21 cellular contexts compared by ENCODE assay signal in the genomic region with DNA sequence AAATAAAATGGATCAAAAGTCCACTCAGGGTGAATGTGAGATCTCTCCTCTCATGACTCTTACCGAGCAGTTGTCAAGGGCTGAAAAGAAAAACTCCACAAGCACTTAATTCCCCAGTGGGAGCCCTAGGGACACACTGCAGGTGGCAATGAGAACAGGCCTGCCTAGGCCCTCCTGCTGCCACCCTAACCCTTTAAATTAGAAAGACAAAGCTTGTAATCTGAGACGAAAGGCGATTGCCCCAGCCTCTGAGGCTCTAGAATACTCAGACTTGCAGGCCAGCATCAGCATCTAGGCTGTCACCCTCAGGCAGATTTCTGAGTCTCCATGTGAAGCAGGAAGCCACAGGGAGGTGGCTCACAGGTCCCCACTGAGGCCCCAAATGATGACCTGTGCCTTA.
DNase-seq lines count a peak whose midpoint lies in the region; ATAC-seq and TF ChIP-seq lines count a peak whose summit lies in the region.
"Had no signal": no experiment of that assay in that cellular context is flagged by ENCODE, and none has a peak within 500 bp of the region (broad histone marks: within the 10 kb centered on the region; RNA-seq: fewer than 3 reads in every experiment).

No MANE protein-coding gene starts in this region.

- H3K18ac ChIP-seq in mesendoderm (ENCODE audit: low read length), result no peak overlapping the region

- no peaks in the 10 kb centered on the region for H3K79me1 ChIP-seq in mesendoderm (ENCODE audit: low read length)

- no peak overlapping the region for H3K4me2 ChIP-seq in mesendoderm (ENCODE audit: low read length)

- H4K5ac ChIP-seq in mesendoderm (ENCODE audit: low read length), result no peak overlapping the region

- H3K4me3 Mint-ChIP-seq in WTC11, result peak overlapping the region; percentile 6; the same call in 1 of the 2 replicates
- H3K4me3 Mint-ChIP-seq: activated CD4-positive, alpha-beta memory T cell treated with anti-CD3 and anti-CD28 coated beads, Interleukin-2, amount 10 ng/mL, durations not matched to agents 7 days and 5 days; IgD-negative memory B cell; natural killer cell treated with Interleukin-12 subunit alpha and Interleukin-12 subunit beta and Interleukin-15 and Interleukin-18, amount 100 ng/mL, for 72 hours; type B pancreatic cell had no signal

- peak overlapping the region; percentile 98 for H3K27ac Mint-ChIP-seq in WTC11
- H3K27ac Mint-ChIP-seq: activated CD4-positive, alpha-beta memory T cell treated with anti-CD3 and anti-CD28 coated beads, Interleukin-2, amount 10 ng/mL, durations not matched to agents 7 days and 5 days; IgD-negative memory B cell; natural killer cell treated with Interleukin-12 subunit alpha and Interleukin-12 subunit beta and Interleukin-15 and Interleukin-18, amount 100 ng/mL, for 72 hours; type B pancreatic cell had no signal

- no peak overlapping the region for H2BK15ac ChIP-seq in mesendoderm (replicated peaks; ENCODE audit: low read depth)

- peaks cover 13% of the 10 kb centered on the region for H3K9me3 Mint-ChIP-seq in WTC11
- H3K9me3 Mint-ChIP-seq: type B pancreatic cell had no signal

- H3K27me3 ChIP-seq in mesendoderm (ENCODE audit: insufficient read depth, low read length, poor library complexity) (no peaks in the 10 kb centered on the region), heart right ventricle (peaks cover 0 to 12% (median 5%) of the 10 kb centered on the region in 7 donors)

- H3K4me1 Mint-ChIP-seq in WTC11, result peaks cover 47% of the 10 kb centered on the region
- H3K4me1 Mint-ChIP-seq: activated CD4-positive, alpha-beta memory T cell treated with anti-CD3 and anti-CD28 coated beads, Interleukin-2, amount 10 ng/mL, durations not matched to agents 7 days and 5 days; IgD-negative memory B cell had no signal

- no peak overlapping the region for H2AK5ac ChIP-seq in mesendoderm (ENCODE audit: low read length)

- POLR2A ChIA-PET in WTC11 (lab: Charles Lee), result no interaction called here

- no peaks in the 10 kb centered on the region for H3K79me2 ChIP-seq in mesendoderm (ENCODE audit: control insufficient read depth, insufficient read depth, low read length)

- H4K8ac ChIP-seq in mesendoderm (ENCODE audit: low read depth, low read length), result no peak overlapping the region

- H3K4me1 ChIP-seq in mesendoderm (ENCODE audit: control insufficient read depth, low read depth, low read length) (peaks cover 8% of the 10 kb centered on the region), heart right ventricle (peaks cover 0 to 4% (median 0%) of the 10 kb centered on the region in 9 donors)
- H3K4me1 ChIP-seq: adrenal gland had no signal

- TF ChIP-seq CTCF in WTC11 (IDR thresholded peaks at IDR 0.05) (no peak), heart right ventricle (IDR thresholded peaks at IDR 0.05) (no peak)

- peaks cover 14% of the 10 kb centered on the region for H3K27me3 Mint-ChIP-seq in WTC11 (ENCODE audit: low read depth)
- H3K27me3 Mint-ChIP-seq: activated CD4-positive, alpha-beta memory T cell treated with anti-CD3 and anti-CD28 coated beads, Interleukin-2, amount 10 ng/mL, durations not matched to agents 7 days and 5 days had no signal

- no peak overlapping the region for H3K23ac ChIP-seq in mesendoderm (ENCODE audit: low read length)

- intact Hi-C loops in heart right ventricle (cut with DNase I), result no loop called here

- H3K9me3 ChIP-seq in heart right ventricle, result no peaks in the 10 kb centered on the region
- H3K9me3 ChIP-seq: adrenal gland had no signal

- DNase-seq in NCI-H1417 (lab: John Stamatoyannopoulos, UW), result peak; percentile 56 to 90 (median 82)
- DNase-seq in NCI-H1417 treated with DMSO at 0.1 percent for 48 hours (lab: John Stamatoyannopoulos, UW), result no peak
- peak; percentile 66 to 82 for DNase-seq in NCI-H187 (lab: John Stamatoyannopoulos, UW)
- DNase-seq in WTC11 (ENCODE audit: low spot score), result peak; percentile 69
- DNase-seq in mesendoderm, result peak; percentile 96
- DNase-seq in heart right ventricle, result no peak
- DNase-seq in nucleus accumbens (lab: John Stamatoyannopoulos, UW), result no peak
- DNase-seq: 8988T; activated CD4-positive, alpha-beta memory T cell treated with anti-CD3 and anti-CD28 coated beads, Interleukin-2, amount 10 ng/mL, durations not matched to agents 7 days and 5 days; NK-92 treated with Interleukin-12 subunit alpha and Interleukin-12 subunit beta, amount 100 ng/mL, for 24 hours; stimulated activated CD4-positive, alpha-beta T cell treated with anti-CD3 and anti-CD28 coated beads, Interleukin-12 subunit alpha, Interleukin-12 subunit beta, amount 100 ng/mL, for 4 hours; stimulated activated naive CD4-positive, alpha-beta T cell; SW 1271 had no signal

- no peak overlapping the region for H2BK120ac ChIP-seq in mesendoderm (ENCODE audit: low read depth, low read length)

- H3K4ac ChIP-seq in mesendoderm (ENCODE audit: low read depth, low read length), result no peak overlapping the region

- no CpG with 5 or more reads among the region's 3 CpGs for whole genome bisulfite sequencing in mesendoderm (ENCODE audit: extremely low coverage, insufficient coverage, low lambda C conversion rate)
- 60 to 66% methylated on average over 3 of the region's 3 CpGs for WGBS in heart right ventricle, 2 donors

- peak overlapping the region; percentile 91 for H3K27ac ChIP-seq in mesendoderm (ENCODE audit: low read depth, low read length)
- no peak overlapping the region for H3K27ac ChIP-seq in heart right ventricle
- H3K27ac ChIP-seq: adrenal gland, C4-2B, RWPE1 had no signal

- ATAC-seq in WTC11 (peak; percentile 93), heart right ventricle (no peak), GM18909 (IDR thresholded peaks at IDR 0.05; ENCODE audit: poor library complexity, unreplicated experiment) (no peak)
- ATAC-seq: natural killer cell treated with Interleukin-12 subunit alpha and Interleukin-12 subunit beta and Interleukin-15 and Interleukin-18, amount 100 ng/mL, for 72 hours had no signal

- H3K56ac ChIP-seq in mesendoderm (ENCODE audit: low read length), result no peak overlapping the region

- CTCF ChIA-PET in WTC11 (lab: Charles Lee), result interaction anchor here (1.7 kb wide), 1 partner anchor 22 kb away, joined by 9 read pairs; no protein-coding TSS in a partner anchor

- H3K36me3 ChIP-seq in mesendoderm (ENCODE audit: control insufficient read depth, insufficient read depth, low read length) (no peaks in the 10 kb centered on the region), heart right ventricle (no peaks in the 10 kb centered on the region)
- H3K36me3 ChIP-seq: adrenal gland had no signal

- no peak overlapping the region for H3K9ac ChIP-seq in mesendoderm (ENCODE audit: low read length)

- H3K4me3 ChIP-seq in mesendoderm (ENCODE audit: low read length) (no peak overlapping the region), heart right ventricle (no peak overlapping the region)
- H3K4me3 ChIP-seq: adrenal gland, lung had no signal

- H3K36me3 Mint-ChIP-seq in WTC11, result no peaks in the 10 kb centered on the region
- H3K36me3 Mint-ChIP-seq: IgD-negative memory B cell; natural killer cell treated with Interleukin-12 subunit alpha and Interleukin-12 subunit beta and Interleukin-15 and Interleukin-18, amount 100 ng/mL, for 72 hours; type B pancreatic cell had no signal

- H2BK5ac ChIP-seq in mesendoderm (ENCODE audit: low read length), result peak overlapping the region; percentile 57

TF ChIP-seq in WTC11, 78 proteins besides CTCF, POLR2A, EP300 and RAD21 (continues in another document):
- no peak for TF ChIP-seq ZNF396 (CRISPR knock-in tag; IDR thresholded peaks at IDR 0.05; ENCODE audit: borderline replicate concordance)
- TF ChIP-seq MAX (CRISPR knock-in tag; IDR thresholded peaks at IDR 0.05), result 0 out of 2 replicates have a peak, but pooled peaks have one; percentile 22
- TF ChIP-seq, protein P1, sequence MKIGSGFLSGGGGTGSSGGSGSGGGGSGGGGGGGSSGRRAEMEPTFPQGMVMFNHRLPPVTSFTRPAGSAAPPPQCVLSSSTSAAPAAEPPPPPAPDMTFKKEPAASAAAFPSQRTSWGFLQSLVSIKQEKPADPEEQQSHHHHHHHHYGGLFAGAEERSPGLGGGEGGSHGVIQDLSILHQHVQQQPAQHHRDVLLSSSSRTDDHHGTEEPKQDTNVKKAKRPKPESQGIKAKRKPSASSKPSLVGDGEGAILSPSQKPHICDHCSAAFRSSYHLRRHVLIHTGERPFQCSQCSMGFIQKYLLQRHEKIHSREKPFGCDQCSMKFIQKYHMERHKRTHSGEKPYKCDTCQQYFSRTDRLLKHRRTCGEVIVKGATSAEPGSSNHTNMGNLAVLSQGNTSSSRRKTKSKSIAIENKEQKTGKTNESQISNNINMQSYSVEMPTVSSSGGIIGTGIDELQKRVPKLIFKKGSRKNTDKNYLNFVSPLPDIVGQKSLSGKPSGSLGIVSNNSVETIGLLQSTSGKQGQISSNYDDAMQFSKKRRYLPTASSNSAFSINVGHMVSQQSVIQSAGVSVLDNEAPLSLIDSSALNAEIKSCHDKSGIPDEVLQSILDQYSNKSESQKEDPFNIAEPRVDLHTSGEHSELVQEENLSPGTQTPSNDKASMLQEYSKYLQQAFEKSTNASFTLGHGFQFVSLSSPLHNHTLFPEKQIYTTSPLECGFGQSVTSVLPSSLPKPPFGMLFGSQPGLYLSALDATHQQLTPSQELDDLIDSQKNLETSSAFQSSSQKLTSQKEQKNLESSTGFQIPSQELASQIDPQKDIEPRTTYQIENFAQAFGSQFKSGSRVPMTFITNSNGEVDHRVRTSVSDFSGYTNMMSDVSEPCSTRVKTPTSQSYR (CRISPR knock-in tag; IDR thresholded peaks at IDR 0.05), result no peak
- no peak for TF ChIP-seq NR2C2 (CRISPR knock-in tag; IDR thresholded peaks at IDR 0.05)
- TF ChIP-seq CREM (CRISPR knock-in tag; IDR thresholded peaks at IDR 0.05), result peak; percentile 47; the same call in 1 of the 2 replicates
- TF ChIP-seq ZNF121 (CRISPR knock-in tag; IDR thresholded peaks at IDR 0.05), result no peak
- TF ChIP-seq, protein P2, sequence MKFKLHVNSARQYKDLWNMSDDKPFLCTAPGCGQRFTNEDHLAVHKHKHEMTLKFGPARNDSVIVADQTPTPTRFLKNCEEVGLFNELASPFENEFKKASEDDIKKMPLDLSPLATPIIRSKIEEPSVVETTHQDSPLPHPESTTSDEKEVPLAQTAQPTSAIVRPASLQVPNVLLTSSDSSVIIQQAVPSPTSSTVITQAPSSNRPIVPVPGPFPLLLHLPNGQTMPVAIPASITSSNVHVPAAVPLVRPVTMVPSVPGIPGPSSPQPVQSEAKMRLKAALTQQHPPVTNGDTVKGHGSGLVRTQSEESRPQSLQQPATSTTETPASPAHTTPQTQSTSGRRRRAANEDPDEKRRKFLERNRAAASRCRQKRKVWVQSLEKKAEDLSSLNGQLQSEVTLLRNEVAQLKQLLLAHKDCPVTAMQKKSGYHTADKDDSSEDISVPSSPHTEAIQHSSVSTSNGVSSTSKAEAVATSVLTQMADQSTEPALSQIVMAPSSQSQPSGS (CRISPR knock-in tag; IDR thresholded peaks at IDR 0.05; ENCODE audit: borderline replicate concordance, low read depth), result no peak

Comparison
In these comparisons a context has a peak if more than half of its experiments do, and no peak if none do; other contexts are left out.
1. DNase-seq: peak in NCI-H1417 (3 of 3), NCI-H187 (2 of 2), WTC11 (single experiment) and mesendoderm (single experiment); none in NCI-H1417 treated with DMSO at 0.1 percent for 48 hours (single experiment), heart right ventricle (0 of 2) and nucleus accumbens (0 of 56).